In the genomic region with DNA sequence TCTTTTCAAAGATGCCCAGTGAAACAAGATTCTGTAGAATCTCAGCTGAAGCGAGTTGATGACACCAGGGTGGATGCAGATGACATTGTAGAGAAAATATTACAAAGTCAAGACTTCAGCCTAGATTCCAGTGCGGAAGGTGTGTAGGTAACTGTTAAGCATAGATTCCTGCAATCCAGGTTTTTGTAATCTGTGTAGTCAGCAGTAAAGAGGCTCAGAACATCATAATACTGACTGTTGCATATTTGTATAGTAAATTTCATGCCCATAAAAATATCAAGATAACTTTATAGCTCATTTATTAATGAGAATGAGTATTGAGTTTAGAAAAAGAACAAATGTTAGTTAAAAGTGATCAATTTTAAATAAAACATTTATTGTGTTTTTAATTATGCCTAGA, we compare ENCODE assay signal across 8 cellular contexts. TPM values are rescaled to one million over a fixed set of nuclear protein-coding genes. Genes with fewer than 3 reads are reported as not detected.
"Had no signal": no experiment of that assay in that cellular context is flagged by ENCODE, and none has a peak within 500 bp of the region (broad histone marks: within the 10 kb centered on the region; RNA-seq: fewer than 3 reads in every experiment).

No MANE protein-coding gene starts in this region.

- H3K4me3 ChIP-seq: GM12878 had no signal

- ATAC-seq: GM12878 had no signal

- DNase-seq: GDM1, GF-D8 had no signal

- FAIRE-seq: GM12878, GM12891, GM12892, GM18507, GM19239 had no signal

RNA-seq across cellular contexts. Expression of gene HENMT1, which starts 32.2 kb away (rescaled TPM):
- total RNA-seq: G401 had no signal
